11 cellular contexts compared by ENCODE assay signal in genomic region chr17:39929657-39930407, GRCh38. TPM values are rescaled to one million over a fixed set of nuclear protein-coding genes. Genes with fewer than 3 reads are reported as not detected.
DNase-seq lines count a peak whose midpoint lies in the region; ATAC-seq and TF ChIP-seq lines count a peak whose summit lies in the region.
"Had no signal": no experiment of that assay in that cellular context is flagged by ENCODE, and none has a peak within 500 bp of the region (broad histone marks: within the 10 kb centered on the region; RNA-seq: fewer than 3 reads in every experiment).

No MANE protein-coding gene starts in this region.

- H3K79me2 ChIP-seq in OCI-LY3 (ENCODE audit: low read length) = peaks cover 25% of the 10 kb centered on the region

- no peak for ATAC-seq in HG03342 (IDR thresholded peaks at IDR 0.05; ENCODE audit: unreplicated experiment)

- TF ChIP-seq POLR2A in lower leg skin (IDR thresholded peaks at IDR 0.05) = no peak

- TF ChIP-seq CTCF in Caco-2 (IDR thresholded peaks at IDR 0.05; ENCODE audit: insufficient read depth in 1 of 2, low read depth in 1 of 2, low read length in 1 of 2, severe bottlenecking in 1 of 2, unreplicated experiment in 1 of 2) (no peak), OCI-LY3 (IDR thresholded peaks at IDR 0.05; ENCODE audit: low read depth, low read length) (no peak), epithelial cell of esophagus (IDR thresholded peaks at IDR 0.05; ENCODE audit: insufficient read depth, low read depth, low read length, missing control alignments) (no peak), lower leg skin (IDR thresholded peaks at IDR 0.05) (no peak)

- H3K4me3 Mint-ChIP-seq in Caco-2 (ENCODE audit: unreplicated experiment) = no peak overlapping the region

- no TSS peak for BruUV-seq in Caco-2 (replicated peaks; lab: Mats Ljungman, UMichigan)

- H3K4me3 ChIP-seq in Caco-2 (ENCODE audit: low read depth, low read length) = no peak overlapping the region
- no peak overlapping the region for H3K4me3 ChIP-seq in OCI-LY3 (ENCODE audit: low read length)
- no peak overlapping the region for H3K4me3 ChIP-seq in epithelial cell of esophagus (ENCODE audit: low read length)
- no peak overlapping the region for H3K4me3 ChIP-seq in lower leg skin (ENCODE audit: low read depth, poor library complexity, severe bottlenecking)

- intact Hi-C loops in Caco-2 (cut with micrococcal nuclease; ENCODE audit: unreplicated experiment) (loop anchor here (5.0 kb wide), 1 partner anchor 148 kb away; no protein-coding TSS in a partner anchor), lower leg skin (cut with DNase I; ENCODE audit: low total_unique reads) (loop anchor here (1.0 kb wide), 1 partner anchor 47 kb away; no protein-coding TSS in a partner anchor)

- peaks cover 18% of the 10 kb centered on the region for H3K4me1 Mint-ChIP-seq in Caco-2 (ENCODE audit: low read depth, unreplicated experiment)

- H3K27me3 Mint-ChIP-seq in Caco-2 (ENCODE audit: insufficient read depth, unreplicated experiment) = no peaks in the 10 kb centered on the region

- no peaks in the 10 kb centered on the region for H3K36me3 ChIP-seq in Caco-2 (ENCODE audit: control insufficient read depth, insufficient read depth, low read length)
- no peaks in the 10 kb centered on the region for H3K36me3 ChIP-seq in OCI-LY3 (replicated peaks; ENCODE audit: low read depth, low read length)

- peak overlapping the region; percentile 44 for H3K27ac Mint-ChIP-seq in Caco-2 (ENCODE audit: unreplicated experiment)

- H3K9ac ChIP-seq in OCI-LY3 (ENCODE audit: low read length) = no peak overlapping the region

- H3K4me1 ChIP-seq in Caco-2 = peaks cover 32% of the 10 kb centered on the region
- peaks cover 28% of the 10 kb centered on the region for H3K4me1 ChIP-seq in OCI-LY3 (ENCODE audit: low read length)

- no peaks in the 10 kb centered on the region for H3K9me3 Mint-ChIP-seq in Caco-2 (ENCODE audit: unreplicated experiment)

- peak overlapping the region; percentile 87; the same call in 1 of the 2 replicates for H3K4me2 ChIP-seq in OCI-LY3 (ENCODE audit: low read length)

- CTCF ChIA-PET in Caco-2 (lab: Charles Lee) = no interaction called here

- H3K27me3 ChIP-seq in Caco-2 (replicated peaks; ENCODE audit: control insufficient read depth, insufficient read depth, low read length) = no peaks in the 10 kb centered on the region
- H3K27me3 ChIP-seq in OCI-LY3 (ENCODE audit: low read depth, low read length) = no peaks in the 10 kb centered on the region

- POLR2A ChIA-PET in Caco-2 (lab: Charles Lee) = no interaction called here

- H4K20me1 ChIP-seq in OCI-LY3 (ENCODE audit: insufficient read depth, low read length) = peaks cover 18% of the 10 kb centered on the region; the same call in 1 of the 2 replicates

- H3K27ac ChIP-seq in OCI-LY3 (ENCODE audit: low read length) = no peak overlapping the region

- 89 to 94% methylated on average over 5 of the region's 5 CpGs for WGBS in lower leg skin, 2 donors

- peaks cover 11% of the 10 kb centered on the region for H3K36me3 Mint-ChIP-seq in Caco-2 (ENCODE audit: insufficient read depth, unreplicated experiment)

- no peak overlapping the region for H2AFZ ChIP-seq in OCI-LY3 (ENCODE audit: low read depth, low read length)

- no peaks in the 10 kb centered on the region for H3K9me3 ChIP-seq in Caco-2
- H3K9me3 ChIP-seq in OCI-LY3 (ENCODE audit: insufficient read depth, low read length) = no peaks in the 10 kb centered on the region

- DNase-seq in Caco-2 (no peak), epithelial cell of esophagus (ENCODE audit: low read depth) (peak; percentile 70), renal cortical epithelial cell (ENCODE audit: low read depth) (peak; percentile 45), NCI-H1105 (lab: John Stamatoyannopoulos, UW) (no peak), lower leg skin (ENCODE audit: low spot score in 2 of 2) (no peak)
- no peak for DNase-seq in activated CD4-positive, alpha-beta T cell treated with anti-CD3 and anti-CD28 coated beads for 48 hours
- DNase-seq: NCI-H1694 had no signal

RNA-seq across cellular contexts. Expression of gene LRRC3C, which starts 2.3 kb away (rescaled TPM):
- total RNA-seq in Caco-2 (2022) = not detected in 2 replicates
- not detected in 2 replicates for total RNA-seq in renal cortical epithelial cell
- total RNA-seq in lower leg skin = under 1 TPM in 1 of 4 donors, not detected in 3; 0.52 TPM
- total RNA-seq: myocyte, SK-MEL-5 had no signal

RNA-seq across cellular contexts. Expression of gene ORMDL3, which starts 2.4 kb away (rescaled TPM):
- 70.6 and 75.2 TPM in 2 replicates for total RNA-seq in Caco-2 (2022)
- 55.2 and 89.6 TPM in 2 replicates for total RNA-seq in renal cortical epithelial cell
- 10 to 100 TPM; 58.1 to 84.0 (median 70.0) TPM for total RNA-seq in lower leg skin

RNA-seq across cellular contexts. Expression of gene GSDMB, which starts 11.4 kb away (rescaled TPM):
- 8.0 TPM in 2 replicates for total RNA-seq in Caco-2 (2022)
- 0.35 and 2.2 TPM in 2 replicates for total RNA-seq in renal cortical epithelial cell
- 10 to 100 TPM in 1 of 4 donors, 1 to 10 TPM in 3; 4.8 to 34.2 (median 7.7) TPM for total RNA-seq in lower leg skin

RNA-seq across cellular contexts. Expression of gene GSDMA, which starts 33.0 kb away (rescaled TPM):
- total RNA-seq in Caco-2 (2022) (not detected in 2 replicates), renal cortical epithelial cell (not detected in 2 replicates), lower leg skin (100 to 1,000 TPM; 146 to 271 (median 163) TPM)
- total RNA-seq: myocyte, SK-MEL-5 had no signal

RNA-seq across cellular contexts. Expression of gene PSMD3, which starts 50.8 kb away (rescaled TPM):
- 179 and 195 TPM in 2 replicates for total RNA-seq in Caco-2 (2022)
- total RNA-seq in renal cortical epithelial cell = 89.6 and 121 TPM in 2 replicates
- 100 to 1,000 TPM; 106 to 154 (median 129) TPM for total RNA-seq in lower leg skin

Comparison
In these comparisons a context has a peak if more than half of its experiments do, and no peak if none do; other contexts are left out.
1. DNase-seq: peak in epithelial cell of esophagus (single experiment) and renal cortical epithelial cell (single experiment); none in Caco-2 (0 of 2), NCI-H1105 (single experiment), lower leg skin (0 of 2) and activated CD4-positive, alpha-beta T cell treated with anti-CD3 and anti-CD28 coated beads for 48 hours (single experiment).